8 cellular contexts compared by ENCODE assay signal in the genomic region with DNA sequence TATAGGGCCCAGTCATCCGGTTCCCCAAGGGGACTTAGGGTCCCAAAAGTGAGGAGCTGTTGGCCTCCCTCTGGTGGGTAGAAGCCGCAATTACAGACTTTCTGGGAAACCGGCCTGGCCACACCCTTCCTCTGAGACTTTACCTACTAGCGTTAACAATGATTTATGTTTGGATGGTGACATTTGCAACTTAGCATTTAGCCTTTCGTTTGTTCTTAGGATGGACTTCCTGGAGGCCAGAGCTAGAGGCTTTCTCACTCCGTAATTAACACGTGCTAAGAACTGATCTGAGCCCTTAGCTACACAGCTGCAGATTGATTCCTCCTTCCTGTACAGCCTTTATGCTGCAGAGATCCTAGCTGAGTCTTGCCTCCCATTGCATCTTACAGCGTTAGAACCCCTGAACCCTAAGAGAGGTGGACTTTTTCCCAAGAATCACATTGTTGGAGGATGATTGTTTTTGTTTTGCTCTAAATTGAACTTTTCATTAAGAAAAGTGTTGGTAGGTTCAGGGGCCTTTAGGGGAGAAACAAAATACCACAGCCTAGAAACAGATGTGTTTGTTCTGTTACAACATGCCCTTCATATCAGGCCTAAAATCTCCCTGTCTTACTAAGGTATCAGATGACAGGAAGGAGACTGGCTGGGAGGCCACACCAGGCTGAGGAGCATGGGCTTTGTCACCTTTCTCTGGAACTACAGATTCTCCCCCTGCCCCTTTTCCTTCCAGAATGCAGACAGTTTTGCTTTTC. TPM values are rescaled to one million over a fixed set of nuclear protein-coding genes. Genes with fewer than 3 reads are reported as not detected.
DNase-seq lines count a peak whose midpoint lies in the region; ATAC-seq lines count a peak whose summit lies in the region.

No MANE protein-coding gene starts in this region.

- H3K27ac ChIP-seq in ACC112 (ENCODE audit: low read depth, low read length) = peak overlapping the region; percentile 95

- peaks cover 6% of the 10 kb centered on the region for H3K27me3 ChIP-seq in ACC112 (ENCODE audit: insufficient read depth, low read length)

- H2AFZ ChIP-seq in ACC112 (ENCODE audit: low read length, unreplicated experiment) = no peak overlapping the region

- peak; percentile 59 for ATAC-seq in GM18511 (IDR thresholded peaks at IDR 0.05; ENCODE audit: unreplicated experiment)

- H3K36me3 ChIP-seq in ACC112 (ENCODE audit: insufficient read depth, low read length) = peaks cover 32% of the 10 kb centered on the region

- peak overlapping the region; percentile 100 for H3K4me3 ChIP-seq in ACC112 (ENCODE audit: low read depth, low read length)

- H3K79me2 ChIP-seq in ACC112 (ENCODE audit: control insufficient read depth, insufficient read depth, low read length, unreplicated experiment) = peaks cover 46% of the 10 kb centered on the region

- peak; percentile 94 for DNase-seq in HT-29 (ENCODE audit: low spot score)
- DNase-seq in SHP77 (lab: John Stamatoyannopoulos, UW) = peak; percentile 67 to 84
- peak; percentile 87 for DNase-seq in activated effector memory CD4-positive, alpha-beta T cell treated with anti-CD3 and anti-CD28 coated beads, Interleukin-2, amount 50 U/mL, for 16 hours
- peak; percentile 76 for DNase-seq in glomerular visceral epithelial cell (ENCODE audit: extremely low spot score)
- DNase-seq in renal cortical epithelial cell (ENCODE audit: low read depth) = peak; percentile 69
- DNase-seq in amygdala (lab: John Stamatoyannopoulos, UW) = no peak

- peaks cover 20% of the 10 kb centered on the region for H3K4me1 ChIP-seq in ACC112 (ENCODE audit: control insufficient read depth, insufficient read depth, low read length, unreplicated experiment)

RNA-seq across cellular contexts. Expression of a gene that starts 2.0 kb away (rescaled TPM):
- 326 and 331 TPM in 2 replicates for total RNA-seq in HT-29 (2014; rRNA removed; shearing (Covaris generic))
- 57.5 and 77.9 TPM in 2 replicates for total RNA-seq in renal cortical epithelial cell

RNA-seq across cellular contexts. Expression of a gene that starts 41.2 kb away (rescaled TPM):
- total RNA-seq in HT-29 (2014; rRNA removed; shearing (Covaris generic)) = 279 and 305 TPM in 2 replicates
- 221 and 239 TPM in 2 replicates for total RNA-seq in renal cortical epithelial cell

RNA-seq across cellular contexts. Expression of a gene that starts 54.0 kb away (rescaled TPM):
- total RNA-seq in HT-29 (2014; rRNA removed; shearing (Covaris generic)) = not detected in 2 replicates
- not detected in 2 replicates for total RNA-seq in renal cortical epithelial cell

Comparison
In these comparisons a context has a peak if more than half of its experiments do, and no peak if none do; other contexts are left out.
1. DNase-seq: peak in HT-29 (single experiment), SHP77 (2 of 2), activated effector memory CD4-positive, alpha-beta T cell treated with anti-CD3 and anti-CD28 coated beads, Interleukin-2, amount 50 U/mL, for 16 hours (single experiment), glomerular visceral epithelial cell (single experiment) and renal cortical epithelial cell (single experiment); none in amygdala (0 of 56).